ENCODE assay signal across 8 cellular contexts in genomic region chr7:94571816-94572215, GRCh38.
"Had no signal": no experiment of that assay in that cellular context is flagged by ENCODE, and none has a peak within 500 bp of the region (broad histone marks: within the 10 kb centered on the region; RNA-seq: fewer than 3 reads in every experiment).

No MANE protein-coding gene starts in this region.

- H3K4me1 ChIP-seq: HAP-1 had no signal

- H3K27ac ChIP-seq: GM23248 had no signal

- H3K4me3 ChIP-seq: GM23248, GM23338, HAP-1 had no signal

- H3K36me3 ChIP-seq: HAP-1 had no signal

- DNase-seq: GM23248, GOT3, H7, H9, HCEC 1CT, HFFc6 had no signal
